In genomic region chr3:129961142-129961541, GRCh38 we compare ENCODE assay signal across 1 cellular context.
TF ChIP-seq lines count a peak whose summit lies in the region.

No MANE protein-coding gene starts in this region.

TF ChIP-seq in GM23338, 12 proteins besides CTCF, POLR2A, EP300 and RAD21 (continued from another document):
- TF ChIP-seq ETS1 (IDR thresholded peaks at IDR 0.05), result no peak
- no peak for TF ChIP-seq JUNB (IDR thresholded peaks at IDR 0.05; ENCODE audit: unreplicated experiment)
- TF ChIP-seq EZH2phosphoT487 (IDR thresholded peaks at IDR 0.05; ENCODE audit: unreplicated experiment), result no peak
- TF ChIP-seq ZNF331 (CRISPR knock-in tag; IDR thresholded peaks at IDR 0.05; ENCODE audit: low read depth), result no peak
- TF ChIP-seq, protein P1, sequence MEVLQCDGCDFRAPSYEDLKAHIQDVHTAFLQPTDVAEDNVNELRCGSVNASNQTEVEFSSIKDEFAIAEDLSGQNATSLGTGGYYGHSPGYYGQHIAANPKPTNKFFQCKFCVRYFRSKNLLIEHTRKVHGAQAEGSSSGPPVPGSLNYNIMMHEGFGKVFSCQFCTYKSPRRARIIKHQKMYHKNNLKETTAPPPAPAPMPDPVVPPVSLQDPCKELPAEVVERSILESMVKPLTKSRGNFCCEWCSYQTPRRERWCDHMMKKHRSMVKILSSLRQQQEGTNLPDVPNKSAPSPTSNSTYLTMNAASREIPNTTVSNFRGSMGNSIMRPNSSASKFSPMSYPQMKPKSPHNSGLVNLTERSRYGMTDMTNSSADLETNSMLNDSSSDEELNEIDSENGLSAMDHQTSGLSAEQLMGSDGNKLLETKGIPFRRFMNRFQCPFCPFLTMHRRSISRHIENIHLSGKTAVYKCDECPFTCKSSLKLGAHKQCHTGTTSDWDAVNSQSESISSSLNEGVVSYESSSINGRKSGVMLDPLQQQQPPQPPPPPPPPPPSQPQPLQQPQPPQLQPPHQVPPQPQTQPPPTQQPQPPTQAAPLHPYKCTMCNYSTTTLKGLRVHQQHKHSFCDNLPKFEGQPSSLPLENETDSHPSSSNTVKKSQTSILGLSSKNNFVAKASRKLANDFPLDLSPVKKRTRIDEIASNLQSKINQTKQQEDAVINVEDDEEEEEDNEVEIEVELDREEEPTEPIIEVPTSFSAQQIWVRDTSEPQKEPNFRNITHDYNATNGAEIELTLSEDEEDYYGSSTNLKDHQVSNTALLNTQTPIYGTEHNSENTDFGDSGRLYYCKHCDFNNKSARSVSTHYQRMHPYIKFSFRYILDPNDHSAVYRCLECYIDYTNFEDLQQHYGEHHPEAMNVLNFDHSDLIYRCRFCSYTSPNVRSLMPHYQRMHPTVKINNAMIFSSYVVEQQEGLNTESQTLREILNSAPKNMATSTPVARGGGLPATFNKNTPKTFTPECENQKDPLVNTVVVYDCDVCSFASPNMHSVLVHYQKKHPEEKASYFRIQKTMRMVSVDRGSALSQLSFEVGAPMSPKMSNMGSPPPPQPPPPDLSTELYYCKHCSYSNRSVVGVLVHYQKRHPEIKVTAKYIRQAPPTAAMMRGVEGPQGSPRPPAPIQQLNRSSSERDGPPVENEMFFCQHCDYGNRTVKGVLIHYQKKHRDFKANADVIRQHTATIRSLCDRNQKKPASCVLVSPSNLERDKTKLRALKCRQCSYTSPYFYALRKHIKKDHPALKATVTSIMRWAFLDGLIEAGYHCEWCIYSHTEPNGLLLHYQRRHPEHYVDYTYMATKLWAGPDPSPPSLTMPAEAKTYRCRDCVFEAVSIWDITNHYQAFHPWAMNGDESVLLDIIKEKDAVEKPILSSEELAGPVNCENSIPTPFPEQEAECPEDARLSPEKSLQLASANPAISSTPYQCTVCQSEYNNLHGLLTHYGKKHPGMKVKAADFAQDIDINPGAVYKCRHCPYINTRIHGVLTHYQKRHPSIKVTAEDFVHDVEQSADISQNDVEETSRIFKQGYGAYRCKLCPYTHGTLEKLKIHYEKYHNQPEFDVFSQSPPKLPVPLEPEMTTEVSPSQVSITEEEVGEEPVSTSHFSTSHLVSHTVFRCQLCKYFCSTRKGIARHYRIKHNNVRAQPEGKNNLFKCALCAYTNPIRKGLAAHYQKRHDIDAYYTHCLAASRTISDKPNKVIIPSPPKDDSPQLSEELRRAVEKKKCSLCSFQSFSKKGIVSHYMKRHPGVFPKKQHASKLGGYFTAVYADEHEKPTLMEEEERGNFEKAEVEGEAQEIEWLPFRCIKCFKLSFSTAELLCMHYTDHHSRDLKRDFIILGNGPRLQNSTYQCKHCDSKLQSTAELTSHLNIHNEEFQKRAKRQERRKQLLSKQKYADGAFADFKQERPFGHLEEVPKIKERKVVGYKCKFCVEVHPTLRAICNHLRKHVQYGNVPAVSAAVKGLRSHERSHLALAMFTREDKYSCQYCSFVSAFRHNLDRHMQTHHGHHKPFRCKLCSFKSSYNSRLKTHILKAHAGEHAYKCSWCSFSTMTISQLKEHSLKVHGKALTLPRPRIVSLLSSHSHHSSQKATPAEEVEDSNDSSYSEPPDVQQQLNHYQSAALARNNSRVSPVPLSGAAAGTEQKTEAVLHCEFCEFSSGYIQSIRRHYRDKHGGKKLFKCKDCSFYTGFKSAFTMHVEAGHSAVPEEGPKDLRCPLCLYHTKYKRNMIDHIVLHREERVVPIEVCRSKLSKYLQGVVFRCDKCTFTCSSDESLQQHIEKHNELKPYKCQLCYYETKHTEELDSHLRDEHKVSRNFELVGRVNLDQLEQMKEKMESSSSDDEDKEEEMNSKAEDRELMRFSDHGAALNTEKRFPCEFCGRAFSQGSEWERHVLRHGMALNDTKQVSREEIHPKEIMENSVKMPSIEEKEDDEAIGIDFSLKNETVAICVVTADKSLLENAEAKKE (CRISPR knock-in tag; IDR thresholded peaks at IDR 0.05), result no peak
- no peak for TF ChIP-seq POLR2AphosphoS5 (IDR thresholded peaks at IDR 0.05; ENCODE audit: low read depth)
- no peak for TF ChIP-seq STAT1 (IDR thresholded peaks at IDR 0.05; ENCODE audit: unreplicated experiment)
- no peak for TF ChIP-seq CREB1 (CRISPR knock-in tag; IDR thresholded peaks at IDR 0.05; ENCODE audit: low read depth)
